6 cellular contexts compared by ENCODE assay signal in the genomic region with DNA sequence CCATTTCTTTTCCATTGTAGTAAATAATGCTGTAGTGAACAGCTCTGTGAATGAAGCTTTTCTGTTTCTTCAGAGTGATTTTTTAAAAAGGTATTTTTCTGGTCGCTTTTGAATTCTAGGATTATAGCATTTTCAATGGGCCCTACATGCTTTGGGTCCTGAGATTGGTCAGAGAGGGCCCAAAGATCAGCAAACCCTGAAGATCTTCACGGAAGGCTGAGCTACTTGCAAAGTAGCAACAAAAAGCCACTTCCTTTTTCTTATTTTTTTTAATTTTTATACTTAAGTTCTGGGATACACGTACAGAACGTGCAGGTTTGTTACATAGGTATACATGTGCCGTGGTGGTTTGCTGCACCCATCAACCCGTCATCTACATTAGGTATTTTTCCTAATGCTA.
"Had no signal": no experiment of that assay in that cellular context is flagged by ENCODE, and none has a peak within 500 bp of the region (broad histone marks: within the 10 kb centered on the region; RNA-seq: fewer than 3 reads in every experiment).

No MANE protein-coding gene starts in this region.

- ATAC-seq: GM23338, K562 had no signal

- H3K4me2 ChIP-seq: GM23338 had no signal

- H3K4me3 ChIP-seq: GM23338, K562 had no signal

- H2AFZ ChIP-seq: GM23338 had no signal

- DNase-seq: H9, HCEC 1CT, IMR-90, KG1 had no signal

- H3K27ac Mint-ChIP-seq: GM23338, H9 had no signal

- H3K4me3 Mint-ChIP-seq: GM23338, H9 had no signal
